In genomic region chr4:153776601-153777000, GRCh38 we compare ENCODE assay signal across 9 cellular contexts. TPM values are rescaled to one million over a fixed set of nuclear protein-coding genes. Genes with fewer than 3 reads are reported as not detected.
"Had no signal": no experiment of that assay in that cellular context is flagged by ENCODE, and none has a peak within 500 bp of the region (broad histone marks: within the 10 kb centered on the region; RNA-seq: fewer than 3 reads in every experiment).

No MANE protein-coding gene starts in this region.

- ATAC-seq: HepG2, K562 had no signal

- H3K27ac Mint-ChIP-seq: IgD-negative memory B cell had no signal

- H3K27ac ChIP-seq: HL-60 had no signal

- DNase-seq: IMR-90, KBM-7, KG1 had no signal

- H3K4me3 ChIP-seq: K562 had no signal

- H3K36me3 Mint-ChIP-seq: IgD-negative memory B cell had no signal

RNA-seq across cellular contexts. Expression of gene SFRP2, which starts 12.3 kb away (rescaled TPM):
- total RNA-seq: HepG2, HT-29, HT1080, IMR-90 had no signal
- polyA plus RNA-seq: HepG2, IgD-negative memory B cell, IMR-90, K562 had no signal

RNA-seq across cellular contexts. Expression of gene RNF175, which starts 16.8 kb away (rescaled TPM):
- total RNA-seq: HepG2, HT-29, HT1080, IMR-90, K562 had no signal
- polyA plus RNA-seq: HepG2, IgD-negative memory B cell, IMR-90, K562 had no signal
